ENCODE assay signal across 1 cellular context in the genomic region with DNA sequence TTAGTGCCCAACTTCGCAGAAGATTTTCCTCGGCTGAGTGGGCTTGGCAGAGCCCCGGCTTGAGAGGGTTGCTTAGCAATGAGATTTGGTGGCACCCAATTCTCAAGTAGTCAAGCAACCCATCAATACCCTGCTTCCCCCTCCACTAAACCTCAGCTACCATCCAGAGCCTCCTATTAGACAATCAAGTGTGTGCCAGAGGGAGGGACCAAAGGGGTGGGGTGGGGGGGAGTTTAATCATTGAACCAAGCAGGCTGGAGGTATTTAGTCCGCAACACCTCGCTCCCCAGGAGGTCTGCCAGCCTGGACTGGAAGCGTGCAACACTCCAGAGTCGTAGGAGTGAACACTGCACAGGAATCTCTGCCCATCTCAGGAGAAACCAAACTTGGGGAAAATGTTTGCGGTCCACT.
TF ChIP-seq lines count a peak whose summit lies in the region.

HKDC1 (plus strand) TSS at position 292 of the 411 bp plus-strand sequence; CDS start at position 396, 104 bp downstream.

TF ChIP-seq in GM23338, 12 proteins besides CTCF, POLR2A, EP300 and RAD21 (continued from another document):
- TF ChIP-seq ZNF114 (CRISPR knock-in tag; IDR thresholded peaks at IDR 0.05) = no peak
- no peak for TF ChIP-seq CREB1 (CRISPR knock-in tag; IDR thresholded peaks at IDR 0.05; ENCODE audit: low read depth)
- TF ChIP-seq ETS1 (IDR thresholded peaks at IDR 0.05) = no peak
- no peak for TF ChIP-seq JUNB (IDR thresholded peaks at IDR 0.05; ENCODE audit: unreplicated experiment)
- TF ChIP-seq ZNF462 (CRISPR knock-in tag; IDR thresholded peaks at IDR 0.05) = no peak
- TF ChIP-seq EZH2phosphoT487 (IDR thresholded peaks at IDR 0.05; ENCODE audit: unreplicated experiment) = no peak
